8 cellular contexts compared by ENCODE assay signal in genomic region chr5:135551593-135552447, GRCh38. TPM values are rescaled to one million over a fixed set of nuclear protein-coding genes. Genes with fewer than 3 reads are reported as not detected.
DNase-seq lines count a peak whose midpoint lies in the region; ATAC-seq, FAIRE-seq and TF ChIP-seq lines count a peak whose summit lies in the region.

No MANE protein-coding gene starts in this region.

- H3K27ac Mint-ChIP-seq in activated T-helper 17 cell treated with anti-CD3 and anti-CD28 coated beads, Interleukin-2, amount 50 U/mL, for 72 hours = no peak overlapping the region

- H3K9me3 ChIP-seq in PC-3 (ENCODE audit: low read length) (no peaks in the 10 kb centered on the region), pancreas (no peaks in the 10 kb centered on the region), vagina (no peaks in the 10 kb centered on the region)

- intact Hi-C loops in PC-3 (cut with micrococcal nuclease) = loop anchor here (1.0 kb wide), 2 partner anchors 86 to 90 kb away; no protein-coding TSS in a partner anchor
- intact Hi-C loops in pancreas (cut with DNase I) = loop anchor here in 2 of 3 donors (2.0 to 5.0 kb wide), 2 partner anchors 85 kb away; no protein-coding TSS in a partner anchor
- intact Hi-C loops in vagina (cut with DNase I) = loop anchor here (5.0 kb wide), 1 partner anchor 85 kb away; no protein-coding TSS in a partner anchor

- CTCF ChIA-PET in PC-3 (lab: Charles Lee) = interaction anchor here (1.2 to 2.5 kb wide), 2 partner anchors 84 to 86 kb away, joined by 5 to 25 read pairs; no protein-coding TSS in a partner anchor

- peaks cover 9% of the 10 kb centered on the region for H3K27me3 ChIP-seq in PC-3 (ENCODE audit: low read length)
- peaks cover 0 to under 1% (median 0%) of the 10 kb centered on the region in 4 donors for H3K27me3 ChIP-seq in pancreas
- H3K27me3 ChIP-seq in vagina = no peaks in the 10 kb centered on the region

- no peaks in the 10 kb centered on the region for H3F3A ChIP-seq in PC-3 (ENCODE audit: low read length, unreplicated experiment)

- H3K27ac ChIP-seq in PC-3 (ENCODE audit: low read length) = no peak overlapping the region
- H3K27ac ChIP-seq in pancreas = no peak overlapping the region
- H3K27ac ChIP-seq in vagina = no peak overlapping the region

- no peak overlapping the region for H2AFZ ChIP-seq in PC-3 (ENCODE audit: low read length)

- no peaks in the 10 kb centered on the region for H3K9me2 ChIP-seq in PC-3 (replicated peaks; ENCODE audit: low read length)

- TF ChIP-seq POLR2A in vagina (IDR thresholded peaks at IDR 0.05) = no peak

- 32 to 33% methylated on average over 15 of the region's 15 CpGs for WGBS in pancreas, 2 donors

- no peaks in the 10 kb centered on the region for H4K20me1 ChIP-seq in PC-3 (ENCODE audit: low read length)

- no peaks in the 10 kb centered on the region for H3K9me3 Mint-ChIP-seq in activated T-helper 17 cell treated with anti-CD3 and anti-CD28 coated beads, Interleukin-2, amount 50 U/mL, for 72 hours

- peaks cover 39% of the 10 kb centered on the region for H3K27me3 Mint-ChIP-seq in activated T-helper 17 cell treated with anti-CD3 and anti-CD28 coated beads, Interleukin-2, amount 50 U/mL, for 72 hours

- H3K4me1 ChIP-seq in PC-3 (ENCODE audit: insufficient read depth, low read length) = no peaks in the 10 kb centered on the region
- H3K4me1 ChIP-seq in pancreas = no peaks in the 10 kb centered on the region
- no peaks in the 10 kb centered on the region for H3K4me1 ChIP-seq in vagina

- no peak overlapping the region for H3K9ac ChIP-seq in PC-3 (ENCODE audit: low read length)

- H3K4me2 ChIP-seq in PC-3 (ENCODE audit: low read length) = no peak overlapping the region

- H3K79me2 ChIP-seq in PC-3 (ENCODE audit: low read length) = no peaks in the 10 kb centered on the region

- H3K4me3 Mint-ChIP-seq in activated T-helper 17 cell treated with anti-CD3 and anti-CD28 coated beads, Interleukin-2, amount 50 U/mL, for 72 hours = no peak overlapping the region

- no TSS peak for BruUV-seq in PC-3 (replicated peaks; lab: Mats Ljungman, UMichigan)

- H3K4me3 ChIP-seq in AG10803 (ENCODE audit: low read length) = no peak overlapping the region
- H3K4me3 ChIP-seq in PC-3 (ENCODE audit: low read length) = no peak overlapping the region
- H3K4me3 ChIP-seq in pancreas = no peak overlapping the region
- no peak overlapping the region for H3K4me3 ChIP-seq in vagina

- no peaks in the 10 kb centered on the region for H3K4me1 Mint-ChIP-seq in activated T-helper 17 cell treated with anti-CD3 and anti-CD28 coated beads, Interleukin-2, amount 50 U/mL, for 72 hours

- FAIRE-seq in pancreas (lab: Jason Lieb, UNC) = no peak

- POLR2A ChIA-PET in PC-3 (lab: Charles Lee; ENCODE audit: unreplicated experiment) = no interaction called here

- DNase-seq in AG10803 (ENCODE audit: low read depth) (peak; percentile 71), HUDEP-2 (lab: John Stamatoyannopoulos, UW; ENCODE audit: unreplicated experiment in 76 of 76) (peak in 60 of 76 experiments; percentile 5 to 80 (median 50)), PC-3 (peak; percentile 83), foreskin melanocyte (peak; percentile 46), pancreas (peak in 5 of 6 donors; percentile 40 to 76 (median 65)), vagina (ENCODE audit: extremely low spot score in 2 of 2) (no peak)

- peak; percentile 71 for ATAC-seq in GM18907 (IDR thresholded peaks at IDR 0.05; ENCODE audit: unreplicated experiment)
- peak; percentile 87 for ATAC-seq in PC-3
- ATAC-seq in activated T-helper 17 cell treated with anti-CD3 and anti-CD28 coated beads, Interleukin-2, amount 50 U/mL, for 72 hours (replicated peaks) = peak; percentile 78
- ATAC-seq in pancreas = peak; percentile 60 to 95 (median 90)

- H3K36me3 ChIP-seq in PC-3 (ENCODE audit: low read depth, low read length) (no peaks in the 10 kb centered on the region), pancreas (no peaks in the 10 kb centered on the region), vagina (no peaks in the 10 kb centered on the region)

- TF ChIP-seq CTCF in AG10803 (conservative IDR thresholded peaks at IDR 0.05; ENCODE audit: low read length) (peak; percentile 84), PC-3 (conservative IDR thresholded peaks at IDR 0.05; ENCODE audit: low read depth, low read length) (peak; percentile 80), pancreas (IDR thresholded peaks at IDR 0.05) (peak; percentile 62 to 82 (median 76)), vagina (IDR thresholded peaks at IDR 0.05) (peak; percentile 35 to 86 (median 73))

- no peaks in the 10 kb centered on the region for H3K36me3 Mint-ChIP-seq in activated T-helper 17 cell treated with anti-CD3 and anti-CD28 coated beads, Interleukin-2, amount 50 U/mL, for 72 hours (ENCODE audit: low read depth)

RNA-seq across cellular contexts. Expression of gene NEUROG1, which starts 16.1 kb away (rescaled TPM):
- total RNA-seq in PC-3 (2014; rRNA removed) (not detected in 2 replicates), pancreas (not detected), vagina (not detected)
- total RNA-seq in activated T-helper 17 cell treated with anti-CD3 and anti-CD28 coated beads, Interleukin-2, amount 50 U/mL, for 72 hours = not detected
- polyA plus RNA-seq in pancreas = not detected

RNA-seq across cellular contexts. Expression of gene CXCL14, which starts 27.0 kb away (rescaled TPM):
- not detected in 2 replicates for total RNA-seq in PC-3 (2014; rRNA removed)
- not detected for total RNA-seq in activated T-helper 17 cell treated with anti-CD3 and anti-CD28 coated beads, Interleukin-2, amount 50 U/mL, for 72 hours
- 10 to 100 TPM in 2 of 6 donors, 1 to 10 TPM in 3, under 1 TPM in 1; 0.93 to 19.6 (median 2.4) TPM for total RNA-seq in pancreas
- 1 to 10 TPM; 5.9 to 9.5 TPM for polyA plus RNA-seq in pancreas
- total RNA-seq in vagina = 62.1 TPM

Comparison
In these comparisons a context has a peak if more than half of its experiments do, and no peak if none do; other contexts are left out.
1. DNase-seq: peak in AG10803 (single experiment), HUDEP-2 (60 of 76), PC-3 (single experiment), foreskin melanocyte (single experiment) and pancreas (5 of 6); none in vagina (0 of 2).
2. Peak in every context shown above with its lines, with median percentiles within 50 percentile points of each other: CTCF ChIP-seq and ATAC-seq.